ENCODE assay signal across 9 cellular contexts in genomic region chr15:60399246-60399915, GRCh38. TPM values are rescaled to one million over a fixed set of nuclear protein-coding genes. Genes with fewer than 3 reads are reported as not detected.
DNase-seq lines count a peak whose midpoint lies in the region; ATAC-seq and TF ChIP-seq lines count a peak whose summit lies in the region.
"Had no signal": no experiment of that assay in that cellular context is flagged by ENCODE, and none has a peak within 500 bp of the region (broad histone marks: within the 10 kb centered on the region; RNA-seq: fewer than 3 reads in every experiment).

No MANE protein-coding gene starts in this region.

- in situ Hi-C loops in brain microvascular endothelial cell (cut with HindIII; ENCODE audit: low pct_ligation_motif_present, low sequenced_read_pairs) = no loop called here

- intact Hi-C loops in Right ventricle myocardium inferior (cut with DNase I) = loop anchor here (2.0 kb wide), 2 partner anchors 21 to 37 kb away; no protein-coding TSS in a partner anchor
- intact Hi-C loops in upper lobe of right lung (cut with DNase I) = no loop called here

- no peaks in the 10 kb centered on the region for H3K9me3 ChIP-seq in right atrium auricular region
- no peaks in the 10 kb centered on the region for H3K9me3 ChIP-seq in mucosa of stomach (ENCODE audit: control insufficient read depth, low read length)
- H3K9me3 ChIP-seq in upper lobe of right lung = no peaks in the 10 kb centered on the region

- H3K4me3 ChIP-seq in right atrium auricular region (no peak overlapping the region), brain microvascular endothelial cell (ENCODE audit: low read depth, low read length) (peak overlapping the region; percentile 47), mucosa of stomach (ENCODE audit: low read length) (no peak overlapping the region), upper lobe of right lung (no peak overlapping the region)

- TF ChIP-seq CTCF in right atrium auricular region (IDR thresholded peaks at IDR 0.05) (no peak), brain microvascular endothelial cell (IDR thresholded peaks at IDR 0.05; ENCODE audit: low read depth, low read length, missing control alignments) (no peak), upper lobe of right lung (IDR thresholded peaks at IDR 0.05) (no peak)

- ATAC-seq in Right ventricle myocardium inferior (no peak), upper lobe of right lung (no peak)

- H3K9ac ChIP-seq in mucosa of stomach (ENCODE audit: low read length) = peak overlapping the region; percentile 88

- no peaks in the 10 kb centered on the region for H3K36me3 ChIP-seq in right atrium auricular region
- peaks cover 34% of the 10 kb centered on the region for H3K36me3 ChIP-seq in brain microvascular endothelial cell (replicated peaks)
- no peaks in the 10 kb centered on the region for H3K36me3 ChIP-seq in mucosa of stomach (ENCODE audit: control insufficient read depth, insufficient read depth, low read length)
- H3K36me3 ChIP-seq in upper lobe of right lung = peaks cover 9% of the 10 kb centered on the region

- H3K4me1 ChIP-seq in right atrium auricular region = peaks cover 0 to 35% of the 10 kb centered on the region in 2 donors
- H3K4me1 ChIP-seq in mucosa of stomach (ENCODE audit: control insufficient read depth, insufficient read depth, low read length) = peaks cover 41% of the 10 kb centered on the region
- peaks cover 23% of the 10 kb centered on the region for H3K4me1 ChIP-seq in upper lobe of right lung

- DNase-seq in right atrium auricular region (ENCODE audit: low spot score) (no peak), Right ventricle myocardium inferior (ENCODE audit: missing footprints) (no peak), brain microvascular endothelial cell (no peak), upper lobe of right lung (no peak), NCI-H2081 (lab: John Stamatoyannopoulos, UW) (no peak), C1 segment of cervical spinal cord (lab: John Stamatoyannopoulos, UW) (no peak)
- DNase-seq in stimulated activated CD4-positive, alpha-beta T cell treated with anti-CD3 and anti-CD28 coated beads, Interleukin-12 subunit alpha, Interleukin-12 subunit beta, amount 100 ng/mL, for 4 hours = no peak
- DNase-seq: NCI-H1694 treated with DMSO at 0.1 percent for 48 hours had no signal

- H3K27ac ChIP-seq in right atrium auricular region = peak overlapping the region; percentile 7 to 97
- H3K27ac ChIP-seq in brain microvascular endothelial cell = peak overlapping the region; percentile 99
- H3K27ac ChIP-seq in upper lobe of right lung = peak overlapping the region; percentile 9

- H3K27me3 ChIP-seq in right atrium auricular region (no peaks in the 10 kb centered on the region), brain microvascular endothelial cell (replicated peaks) (no peaks in the 10 kb centered on the region), mucosa of stomach (ENCODE audit: control insufficient read depth, insufficient read depth, low read length) (no peaks in the 10 kb centered on the region), upper lobe of right lung (no peaks in the 10 kb centered on the region)

RNA-seq across cellular contexts. Expression of gene ANXA2, which starts 1.6 kb away (rescaled TPM):
- total RNA-seq in right atrium auricular region (100 to 1,000 TPM; 214 to 388 TPM), Right ventricle myocardium inferior (212 TPM), upper lobe of right lung (818 TPM)

Comparison
In these comparisons a context has a peak if more than half of its experiments do, and no peak if none do; other contexts are left out.
1. H3K27ac ChIP-seq: peak in every context shown above with its lines; median percentile 99 in brain microvascular endothelial cell; 52 in right atrium auricular region; 9 in upper lobe of right lung.